15 cellular contexts compared by ENCODE assay signal in the genomic region with DNA sequence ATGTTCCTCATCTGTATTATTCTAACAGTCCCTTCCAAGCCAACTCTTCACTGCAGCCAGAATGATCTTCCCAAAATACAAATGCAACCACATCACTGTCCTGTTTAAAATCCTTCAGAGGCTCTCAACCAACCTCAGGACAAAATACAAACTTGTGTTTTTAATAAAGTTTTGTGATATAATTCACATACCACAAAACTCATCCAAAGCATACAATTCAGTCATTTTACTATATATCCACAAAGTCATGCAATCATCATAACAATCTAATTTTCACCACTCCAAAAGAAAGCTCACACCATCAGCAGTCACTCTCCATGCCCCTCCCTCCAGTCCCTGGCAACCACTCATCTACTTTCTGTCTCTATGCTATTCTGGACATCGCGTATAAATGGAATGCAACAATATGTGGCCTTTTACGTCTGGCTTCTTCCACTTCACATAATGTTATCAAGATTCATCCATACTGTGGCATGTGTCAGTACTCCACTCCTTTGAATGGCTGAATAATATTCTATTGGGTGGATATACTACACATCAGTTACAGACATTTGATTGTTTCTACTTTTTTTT.
"Had no signal": no experiment of that assay in that cellular context is flagged by ENCODE, and none has a peak within 500 bp of the region (broad histone marks: within the 10 kb centered on the region; RNA-seq: fewer than 3 reads in every experiment).

No MANE protein-coding gene starts in this region.

- ATAC-seq: stimulated activated naive CD8-positive, alpha-beta T cell treated with anti-CD3 and anti-CD28 coated beads, Interleukin-15, Interleukin-2, amounts not matched to agents 100 U/mL and 50 U/mL, for 24 hours had no signal

- H3K27me3 ChIP-seq: hepatocyte, right atrium auricular region, suprapubic skin had no signal

- H3K4me3 Mint-ChIP-seq: activated CD4-positive, alpha-beta memory T cell treated with anti-CD3 and anti-CD28 coated beads, Interleukin-2, amount 10 ng/mL, durations not matched to agents 7 days and 5 days; activated T-helper 1 cell treated with anti-CD3 and anti-CD28 coated beads, Interleukin-12 subunit alpha, Interleukin-12 subunit beta, Interleukin-2, Interleukin-4 antibody, amounts not matched to agents 30 ng/mL and 10 ng/mL and 1 ng/mL, durations not matched to agents 14 hours and 24 hours and 36 hours; T-helper 2 cell treated with Interferon-gamma antibody and Interleukin-4, amounts not matched to agents 5 μg/mL and 100 μg/mL, for 36 hours; type B pancreatic cell had no signal

- H3K4me2 ChIP-seq: hepatocyte had no signal

- H2AFZ ChIP-seq: hepatocyte had no signal

- H3K27ac Mint-ChIP-seq: activated CD4-positive, alpha-beta memory T cell treated with anti-CD3 and anti-CD28 coated beads, Interleukin-2, amount 10 ng/mL, durations not matched to agents 7 days and 5 days; activated T-helper 1 cell treated with anti-CD3 and anti-CD28 coated beads, Interleukin-12 subunit alpha, Interleukin-12 subunit beta, Interleukin-2, Interleukin-4 antibody, amounts not matched to agents 30 ng/mL and 10 ng/mL and 1 ng/mL, durations not matched to agents 14 hours and 24 hours and 36 hours; T-helper 2 cell treated with Interferon-gamma antibody and Interleukin-4, amounts not matched to agents 5 μg/mL and 100 μg/mL, for 36 hours; type B pancreatic cell had no signal

- H3K36me3 ChIP-seq: neutrophil, right atrium auricular region, suprapubic skin had no signal

- DNase-seq: activated CD4-positive, alpha-beta memory T cell treated with anti-CD3 and anti-CD28 coated beads, Interleukin-2, amount 10 ng/mL, durations not matched to agents 7 days and 5 days; activated CD4-positive, alpha-beta T cell treated with anti-CD3 and anti-CD28 coated beads for 1 hour; activated CD8-positive, alpha-beta memory T cell treated with anti-CD3 and anti-CD28 coated beads, Interleukin-2, amount 50 U/mL, for 4 hours; activated naive CD4-positive, alpha-beta T cell treated with Interleukin-2 at 50 U/mL for 16 hours; amygdala; kidney glomerular epithelial cell; posterior cingulate gyrus; stimulated activated naive CD8-positive, alpha-beta T cell treated with anti-CD3 and anti-CD28 coated beads, Interleukin-15, Interleukin-2, amounts not matched to agents 100 U/mL and 50 U/mL, for 24 hours had no signal

- H3K27ac ChIP-seq: hepatocyte, neutrophil, right atrium auricular region, suprapubic skin had no signal

- H3K9me3 Mint-ChIP-seq: activated CD4-positive, alpha-beta memory T cell treated with anti-CD3 and anti-CD28 coated beads, Interleukin-2, amount 10 ng/mL, durations not matched to agents 7 days and 5 days; activated T-helper 1 cell treated with anti-CD3 and anti-CD28 coated beads, Interleukin-12 subunit alpha, Interleukin-12 subunit beta, Interleukin-2, Interleukin-4 antibody, amounts not matched to agents 30 ng/mL and 10 ng/mL and 1 ng/mL, durations not matched to agents 14 hours and 24 hours and 36 hours; T-helper 2 cell treated with Interferon-gamma antibody and Interleukin-4, amounts not matched to agents 5 μg/mL and 100 μg/mL, for 36 hours; type B pancreatic cell had no signal

- H3K27me3 Mint-ChIP-seq: activated CD4-positive, alpha-beta memory T cell treated with anti-CD3 and anti-CD28 coated beads, Interleukin-2, amount 10 ng/mL, durations not matched to agents 7 days and 5 days; type B pancreatic cell had no signal

- H3K4me3 ChIP-seq: hepatocyte, right atrium auricular region, suprapubic skin had no signal

- H3K36me3 Mint-ChIP-seq: type B pancreatic cell had no signal

- H3K9me3 ChIP-seq: neutrophil, right atrium auricular region, suprapubic skin had no signal
